Comparison of ENCODE assay signal across 7 cellular contexts in the genomic region with DNA sequence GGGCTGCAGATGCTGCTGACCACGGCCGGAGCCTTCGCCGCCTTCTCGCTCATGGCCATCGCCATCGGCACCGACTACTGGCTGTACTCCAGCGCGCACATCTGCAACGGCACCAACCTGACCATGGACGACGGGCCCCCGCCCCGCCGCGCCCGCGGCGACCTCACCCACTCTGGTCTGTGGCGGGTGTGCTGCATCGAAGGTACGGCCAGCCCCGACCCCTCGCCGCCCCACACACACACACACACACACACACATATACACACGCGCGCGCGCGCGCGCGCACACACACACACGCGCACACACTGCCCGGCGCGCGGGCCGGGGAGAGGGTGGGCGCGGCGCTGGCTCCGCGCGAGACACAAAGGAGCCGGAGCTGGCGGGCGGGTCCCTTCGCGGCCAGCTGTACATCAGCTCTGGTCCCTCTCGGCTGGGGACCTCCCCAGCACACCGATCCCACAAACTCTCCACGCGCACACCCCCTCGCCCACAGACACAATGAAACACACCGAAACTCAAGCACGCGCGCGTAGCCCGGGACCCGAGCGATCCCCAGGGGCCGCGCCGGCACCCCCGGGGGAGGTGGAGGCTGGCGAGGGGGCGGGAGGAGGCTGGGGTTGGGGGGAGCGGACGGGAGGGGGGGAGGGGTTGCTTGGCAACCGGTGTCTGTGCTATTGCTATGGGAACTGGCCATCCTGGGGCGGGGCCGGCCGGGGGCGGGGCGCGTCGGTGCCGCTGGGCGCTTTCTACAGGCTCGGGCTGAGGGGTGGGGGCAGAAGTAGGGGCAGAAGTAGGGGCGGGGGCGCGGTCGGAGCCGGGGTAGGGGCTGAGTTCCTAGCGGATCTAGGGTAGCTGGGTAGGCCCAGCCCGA. TPM values are rescaled to one million over a fixed set of nuclear protein-coding genes. Genes with fewer than 3 reads are reported as not detected.
DNase-seq lines count a peak whose midpoint lies in the region; ATAC-seq and TF ChIP-seq lines count a peak whose summit lies in the region.

No MANE protein-coding gene starts in this region.

- DNase-seq in GM23248 (no peak), PC-3 (peak; percentile 34), choroid plexus epithelial cell (ENCODE audit: low read depth) (no peak), aorta (no peak), NCI-H1694 treated with DMSO at 0.1 percent for 48 hours (lab: John Stamatoyannopoulos, UW) (no peak)
- DNase-seq in NK-92 treated with Interleukin-12 subunit alpha and Interleukin-12 subunit beta, amount 100 ng/mL, for 24 hours (lab: John Stamatoyannopoulos, UW): no peak

- H3K36me3 ChIP-seq in GM23248 (ENCODE audit: low read depth) (no peaks in the 10 kb centered on the region), PC-3 (ENCODE audit: low read depth, low read length) (no peaks in the 10 kb centered on the region), muscle layer of duodenum (ENCODE audit: control insufficient read depth in 1 of 2, insufficient read depth in 2 of 2, low read length in 2 of 2) (no peaks in the 10 kb centered on the region), aorta (ENCODE audit: control insufficient read depth in 1 of 2, insufficient read depth in 2 of 2, low read length in 1 of 2) (no peaks in the 10 kb centered on the region)

- H3F3A ChIP-seq in GM23248 (ENCODE audit: insufficient read depth): no peaks in the 10 kb centered on the region
- H3F3A ChIP-seq in PC-3 (ENCODE audit: low read length, unreplicated experiment): no peaks in the 10 kb centered on the region

- TF ChIP-seq CTCF in PC-3 (conservative IDR thresholded peaks at IDR 0.05; ENCODE audit: low read depth, low read length) (no peak), choroid plexus epithelial cell (conservative IDR thresholded peaks at IDR 0.05; ENCODE audit: low read depth, low read length) (no peak)

- WGBS in GM23248 (ENCODE audit: low coverage in 1 of 2, low lambda C conversion rate in 2 of 2, missing lambda C conversion rate in 2 of 2), 2 experiments: 1 to 3% methylated on average over 26 to 84 of the region's 92 CpGs
- WGBS in aorta, 2 donors: 1% methylated on average over 47 to 92 of the region's 92 CpGs

- no peaks in the 10 kb centered on the region for H3K9me2 ChIP-seq in GM23248 (ENCODE audit: insufficient read depth)
- no peaks in the 10 kb centered on the region for H3K9me2 ChIP-seq in PC-3 (replicated peaks; ENCODE audit: low read length)

- H3K9me3 ChIP-seq in GM23248 (ENCODE audit: low read depth) (no peaks in the 10 kb centered on the region), PC-3 (ENCODE audit: low read length) (no peaks in the 10 kb centered on the region), muscle layer of duodenum (ENCODE audit: control insufficient read depth in 1 of 2, low read length in 2 of 2) (no peaks in the 10 kb centered on the region), aorta (ENCODE audit: control insufficient read depth, low read length) (no peaks in the 10 kb centered on the region)

- CTCF ChIA-PET in PC-3 (lab: Charles Lee): no interaction called here

- POLR2A ChIA-PET in PC-3 (lab: Charles Lee; ENCODE audit: unreplicated experiment): no interaction called here

- in situ Hi-C loops in GM23248 (cut with MboI): no loop called here

- H3K79me2 ChIP-seq in GM23248 (ENCODE audit: insufficient read depth): no peaks in the 10 kb centered on the region
- H3K79me2 ChIP-seq in PC-3 (ENCODE audit: low read length): no peaks in the 10 kb centered on the region

- H3K9ac ChIP-seq in GM23248: no peak overlapping the region
- no peak overlapping the region for H3K9ac ChIP-seq in PC-3 (ENCODE audit: low read length)

- peak overlapping the region; percentile 35; the same call in 1 of the 2 replicates for H3K4me3 ChIP-seq in GM23248
- peak overlapping the region; percentile 71 for H3K4me3 ChIP-seq in PC-3 (ENCODE audit: low read length)
- H3K4me3 ChIP-seq in choroid plexus epithelial cell (ENCODE audit: low read depth, low read length): peak overlapping the region; percentile 28
- H3K4me3 ChIP-seq in muscle layer of duodenum (ENCODE audit: low read depth in 1 of 2, low read length in 2 of 2): peak overlapping the region; percentile 16 to 73
- H3K4me3 ChIP-seq in aorta (ENCODE audit: low read length in 2 of 2): peak overlapping the region; percentile 56 to 59

- ATAC-seq in PC-3 (peak; percentile 51), aorta (ENCODE audit: low FRiP score) (peak; percentile 45)

- BruUV-seq in PC-3 (replicated peaks; lab: Mats Ljungman, UMichigan): no TSS peak

- H2AFZ ChIP-seq in GM23248 (no peak overlapping the region), PC-3 (ENCODE audit: low read length) (peak overlapping the region; percentile 82)

- intact Hi-C loops in PC-3 (cut with micrococcal nuclease) (no loop called here), aorta (cut with DNase I) (no loop called here)

- H3K27ac ChIP-seq in GM23248 (no peak overlapping the region), PC-3 (ENCODE audit: low read length) (no peak overlapping the region), muscle layer of duodenum (ENCODE audit: low read length) (no peak overlapping the region), aorta (ENCODE audit: low read depth in 1 of 2, low read length in 2 of 2) (no peak overlapping the region)

- no peak overlapping the region for H3K4me2 ChIP-seq in GM23248 (ENCODE audit: unreplicated experiment)
- peak overlapping the region; percentile 94 for H3K4me2 ChIP-seq in PC-3 (ENCODE audit: low read length)

- peaks cover 76% of the 10 kb centered on the region for H3K27me3 ChIP-seq in GM23248 (replicated peaks; ENCODE audit: insufficient read depth)
- peaks cover 37% of the 10 kb centered on the region for H3K27me3 ChIP-seq in PC-3 (ENCODE audit: low read length)
- H3K27me3 ChIP-seq in muscle layer of duodenum (ENCODE audit: low read depth, low read length): peaks cover 32% of the 10 kb centered on the region
- no peaks in the 10 kb centered on the region for H3K27me3 ChIP-seq in aorta (ENCODE audit: control insufficient read depth in 1 of 2, insufficient read depth in 2 of 2, low read length in 1 of 2)

- no peaks in the 10 kb centered on the region for H4K20me1 ChIP-seq in GM23248 (ENCODE audit: insufficient read depth)
- H4K20me1 ChIP-seq in PC-3 (ENCODE audit: low read length): no peaks in the 10 kb centered on the region

- H3K4me1 ChIP-seq in GM23248 (ENCODE audit: insufficient read depth) (no peaks in the 10 kb centered on the region), PC-3 (ENCODE audit: insufficient read depth, low read length) (peaks cover 10% of the 10 kb centered on the region; the same call in 1 of the 2 replicates), muscle layer of duodenum (ENCODE audit: control insufficient read depth in 1 of 2, insufficient read depth in 2 of 2, low read length in 2 of 2) (peaks cover 0 to 14% of the 10 kb centered on the region in 2 donors), aorta (ENCODE audit: control insufficient read depth in 1 of 2, insufficient read depth in 2 of 2, low read length in 2 of 2) (no peaks in the 10 kb centered on the region)

RNA-seq across cellular contexts. Expression of gene CACNG4, which starts 0.7 kb away (rescaled TPM):
- total RNA-seq in GM23248 (2014; rRNA removed; shearing (Covaris generic)): not detected in 2 replicates
- not detected in 2 replicates for polyA plus RNA-seq in GM23248 (2016; fragmentation: Nextera tagmentation; extraction: Ambion mirVana)
- 1.7 and 2.4 TPM in 2 replicates for total RNA-seq in PC-3 (2014; rRNA removed)
- not detected for total RNA-seq in aorta
- polyA plus RNA-seq in aorta: not detected
